8 cellular contexts compared by ENCODE assay signal in genomic region chr16:2531696-2532493, GRCh38. TPM values are rescaled to one million over a fixed set of nuclear protein-coding genes. Genes with fewer than 3 reads are reported as not detected.
A peak's percentile ranks its signal among the peaks of the same experiment; 100 is the strongest.
DNase-seq lines count a peak whose midpoint lies in the region; ATAC-seq and TF ChIP-seq lines count a peak whose summit lies in the region.

No MANE protein-coding gene starts in this region.

- H3K27ac ChIP-seq in caudate nucleus (ENCODE audit: low read depth, low read length) = peak overlapping the region; percentile 92

- peaks cover 23% of the 10 kb centered on the region for H3K4me1 Mint-ChIP-seq in activated B cell treated with CpG ODN at 0.5 μM for 24 hours

- POLR2A ChIA-PET in AG04449 (lab: Yijun Ruan, JAX) = interaction anchor here (3.1 kb wide), 1 partner anchor 12 kb away, joined by 28 read pairs; the partner anchor contains the start of gene AMDHD2
- POLR2A ChIA-PET in activated B cell treated with CpG ODN at 0.5 μM for 24 hours (lab: Charles Lee) = interaction anchor here (0.6 to 3.2 kb wide), 17 partner anchors 8 to 626 kb away, joined by 3 to 76 read pairs (median 4); partner anchors contain the start of genes AMDHD2, ATP6V0C, NTHL1 and RPS2

- ATAC-seq in GM18909 (IDR thresholded peaks at IDR 0.05; ENCODE audit: poor library complexity, unreplicated experiment) (peak; percentile 82), HG03159 (IDR thresholded peaks at IDR 0.05; ENCODE audit: unreplicated experiment) (peak; percentile 82), activated B cell treated with CpG ODN at 0.5 μM for 24 hours (ENCODE audit: low read depth) (peak; percentile 94)

- no peaks in the 10 kb centered on the region for H3K9me3 Mint-ChIP-seq in activated B cell treated with CpG ODN at 0.5 μM for 24 hours

- H3K36me3 Mint-ChIP-seq in activated B cell treated with CpG ODN at 0.5 μM for 24 hours (ENCODE audit: low read depth) = peaks cover 20% of the 10 kb centered on the region

- DNase-seq in AG04449 (ENCODE audit: low read depth, low spot score) = peak; percentile 69
- DNase-seq in NCI-H2227 treated with DMSO at 0.1 percent for 48 hours (lab: John Stamatoyannopoulos, UW) = peak; percentile 90
- DNase-seq in activated B cell treated with CpG ODN at 0.5 μM for 24 hours = peak; percentile 97
- DNase-seq in caudate nucleus (lab: John Stamatoyannopoulos, UW) = peak; percentile 61 to 98 (median 95)
- DNase-seq in islet precursor cell = peak; percentile 99
- peak; percentile 96 for DNase-seq in stimulated activated CD4-positive, alpha-beta T cell treated with anti-CD3 and anti-CD28 coated beads, Interleukin-12 subunit alpha, Interleukin-12 subunit beta, amount 100 ng/mL, for 4 hours

- H3K4me3 Mint-ChIP-seq in activated B cell treated with CpG ODN at 0.5 μM for 24 hours = peak overlapping the region; percentile 97

- no peak for TF ChIP-seq CTCF in AG04449 (IDR thresholded peaks at IDR 0.05; ENCODE audit: insufficient read depth, low read length, missing control alignments)
- TF ChIP-seq CTCF in activated B cell treated with CpG ODN at 0.5 μM for 24 hours (IDR thresholded peaks at IDR 0.05) = no peak

- peak overlapping the region; percentile 65 for H3K4me3 ChIP-seq in AG04449 (ENCODE audit: low read depth, low read length)

- intact Hi-C loops in activated B cell treated with CpG ODN at 0.5 μM for 24 hours (cut with micrococcal nuclease) = loop anchor here (1.0 to 10.0 kb wide), 3 partner anchors 12 to 373 kb away; partner anchors contain the start of genes AMDHD2 and ATP6V0C

- CTCF ChIA-PET in AG04449 (lab: Yijun Ruan, JAX) = interaction anchor here (1.0 to 1.3 kb wide), 3 partner anchors 11 to 44 kb away, joined by 3 to 4 read pairs (median 4); partner anchors contain the start of gene AMDHD2
- CTCF ChIA-PET in activated B cell treated with CpG ODN at 0.5 μM for 24 hours (lab: Charles Lee) = interaction anchor here (0.9 kb wide), 1 partner anchor 11 kb away, joined by 3 read pairs; no protein-coding TSS in a partner anchor

- no peaks in the 10 kb centered on the region for H3K27me3 Mint-ChIP-seq in activated B cell treated with CpG ODN at 0.5 μM for 24 hours

- peak overlapping the region; percentile 96 for H3K27ac Mint-ChIP-seq in activated B cell treated with CpG ODN at 0.5 μM for 24 hours

RNA-seq across cellular contexts. Expression of gene CEMP1, which starts 0.7 kb away (rescaled TPM):
- total RNA-seq in activated B cell treated with CpG ODN at 0.5 μM for 24 hours = 0.16 and 0.66 TPM in 2 replicates

RNA-seq across cellular contexts. Expression of gene PDPK1, which starts 5.9 kb away (rescaled TPM):
- total RNA-seq in activated B cell treated with CpG ODN at 0.5 μM for 24 hours = 42.5 and 62.0 TPM in 2 replicates

RNA-seq across cellular contexts. Expression of gene AMDHD2, which starts 11.7 kb away (rescaled TPM):
- total RNA-seq in activated B cell treated with CpG ODN at 0.5 μM for 24 hours = 65.5 and 90.8 TPM in 2 replicates

RNA-seq across cellular contexts. Expression of gene ATP6V0C, which starts 18.1 kb away (rescaled TPM):
- total RNA-seq in activated B cell treated with CpG ODN at 0.5 μM for 24 hours = 74.9 and 91.4 TPM in 2 replicates

RNA-seq across cellular contexts. Expression of gene TBC1D24, which starts 57.0 kb away (rescaled TPM):
- total RNA-seq in activated B cell treated with CpG ODN at 0.5 μM for 24 hours = 9.1 and 12.6 TPM in 2 replicates

Comparison
In these comparisons a context has a peak if more than half of its experiments do, and no peak if none do; other contexts are left out.
1. Peak in every context shown above with its lines: DNase-seq, ATAC-seq, H3K4me3 ChIP-seq and H3K27ac ChIP-seq.